8 cellular contexts compared by ENCODE assay signal in genomic region chr1:121519756-121520286, GRCh38.
DNase-seq lines count a peak whose midpoint lies in the region; ATAC-seq and TF ChIP-seq lines count a peak whose summit lies in the region.
"Not testable (repeated sequence)": the region's sequence is repeated elsewhere in the genome, so short reads cannot be mapped to it uniquely, and the experiment has no call there.

No MANE protein-coding gene starts in this region.

- intact Hi-C loops in activated B cell treated with CpG ODN at 0.5 μM for 24 hours (cut with micrococcal nuclease): loop anchor here (1.0 to 2.0 kb wide), 5 partner anchors 9 to 76 kb away; no protein-coding TSS in a partner anchor

- not testable (repeated sequence) for DNase-seq in CD4-positive, CD25-positive, alpha-beta regulatory T cell; activated B cell treated with CpG ODN at 0.5 μM for 24 hours; adipocyte (ENCODE audit: low read depth); endothelial cell (ENCODE audit: low spot score); nephron progenitor cell; stimulated activated naive B cell treated with anti-CD40 and anti-IgM and Interleukin-4, amounts not matched to agents 10 μg/mL and 1 μg/mL and 100 μg/mL, for 72 hours

- H3K27me3 ChIP-seq in CD4-positive, CD25-positive, alpha-beta regulatory T cell (ENCODE audit: control insufficient read depth, insufficient read depth, low read length); Loucy (ENCODE audit: insufficient read depth, low read length, poor library complexity, severe bottlenecking): not testable (repeated sequence)
- H3K27me3 ChIP-seq in adipocyte (replicated peaks; ENCODE audit: control insufficient read depth, insufficient read depth, low read length) (peaks cover 20% of the 10 kb centered on the region), iPS-20b (ENCODE audit: insufficient read depth, low read length) (peaks cover 12% of the 10 kb centered on the region)

- H3K79me2 ChIP-seq in Loucy (ENCODE audit: insufficient read depth, low read length): peaks cover 26% of the 10 kb centered on the region

- H3K9ac ChIP-seq in Loucy (ENCODE audit: low read depth, low read length, poor library complexity, severe bottlenecking) (peak overlapping the region; percentile 94), iPS-20b (ENCODE audit: low read depth, low read length) (peak overlapping the region; percentile 79; the same call in 1 of the 2 replicates)
- not testable (repeated sequence) for H3K9ac ChIP-seq in adipocyte (ENCODE audit: low read length)

- H3K4me1 Mint-ChIP-seq in CD4-positive, CD25-positive, alpha-beta regulatory T cell: peaks cover 12 to 61% (median 48%) of the 10 kb centered on the region in 4 donors
- peaks cover 44% of the 10 kb centered on the region for H3K4me1 Mint-ChIP-seq in activated B cell treated with CpG ODN at 0.5 μM for 24 hours
- H3K4me1 Mint-ChIP-seq in endothelial cell (ENCODE audit: unreplicated experiment): peaks cover 11% of the 10 kb centered on the region
- H3K4me1 Mint-ChIP-seq in nephron progenitor cell: peaks cover 17% of the 10 kb centered on the region
- peaks cover 24 to 42% of the 10 kb centered on the region in 2 donors for H3K4me1 Mint-ChIP-seq in stimulated activated naive B cell treated with anti-CD40 and anti-IgM and Interleukin-4, amounts not matched to agents 10 μg/mL and 1 μg/mL and 100 μg/mL, for 72 hours

- not testable (repeated sequence) for H4K20me1 ChIP-seq in Loucy (ENCODE audit: insufficient read depth, low read length, poor library complexity, severe bottlenecking)

- POLR2A ChIA-PET in activated B cell treated with CpG ODN at 0.5 μM for 24 hours (lab: Charles Lee): interaction anchor here (0.6 to 1.9 kb wide), 7 partner anchors 8 to 669 kb away, joined by 3 to 18 read pairs (median 5); no protein-coding TSS in a partner anchor

- H3K36me3 ChIP-seq in CD4-positive, CD25-positive, alpha-beta regulatory T cell (ENCODE audit: control insufficient read depth, insufficient read depth, low read length); Loucy (ENCODE audit: insufficient read depth, low read length); adipocyte (ENCODE audit: control insufficient read depth, insufficient read depth, low read length, severe bottlenecking); iPS-20b (ENCODE audit: insufficient read depth, low read depth, low read length): not testable (repeated sequence)

- H3K4me1 ChIP-seq in CD4-positive, CD25-positive, alpha-beta regulatory T cell (ENCODE audit: control insufficient read depth, insufficient read depth, low read length, poor library complexity, severe bottlenecking): peaks cover 37% of the 10 kb centered on the region
- H3K4me1 ChIP-seq in Loucy (ENCODE audit: insufficient read depth, low read length, poor library complexity, severe bottlenecking): peaks cover 55% of the 10 kb centered on the region
- H3K4me1 ChIP-seq in adipocyte (ENCODE audit: control insufficient read depth, insufficient read depth, low read length); iPS-20b (ENCODE audit: insufficient read depth, low read length): not testable (repeated sequence)

- not testable (repeated sequence) for TF ChIP-seq CTCF in Loucy (conservative IDR thresholded peaks at IDR 0.05; ENCODE audit: low read length); activated B cell treated with CpG ODN at 0.5 μM for 24 hours (IDR thresholded peaks at IDR 0.05); endothelial cell (IDR thresholded peaks at IDR 0.05; ENCODE audit: unreplicated experiment); nephron progenitor cell (IDR thresholded peaks at IDR 0.05)

- H3K9me3 ChIP-seq in CD4-positive, CD25-positive, alpha-beta regulatory T cell (ENCODE audit: control insufficient read depth in 2 of 2, low read length in 2 of 2); Loucy (ENCODE audit: insufficient read depth, low read depth, low read length); adipocyte (ENCODE audit: control insufficient read depth, low read length); iPS-20b (ENCODE audit: insufficient read depth, low read depth, low read length): not testable (repeated sequence)

- not testable (repeated sequence) for H3K27me3 Mint-ChIP-seq in CD4-positive, CD25-positive, alpha-beta regulatory T cell; activated B cell treated with CpG ODN at 0.5 μM for 24 hours; endothelial cell (ENCODE audit: unreplicated experiment); nephron progenitor cell (ENCODE audit: low read depth, poor library complexity); stimulated activated naive B cell treated with anti-CD40 and anti-IgM and Interleukin-4, amounts not matched to agents 10 μg/mL and 1 μg/mL and 100 μg/mL, for 72 hours

- H3K4me3 Mint-ChIP-seq in CD4-positive, CD25-positive, alpha-beta regulatory T cell: peak overlapping the region; percentile 62 to 94 (median 84)
- H3K4me3 Mint-ChIP-seq in activated B cell treated with CpG ODN at 0.5 μM for 24 hours (peak overlapping the region; percentile 86), endothelial cell (ENCODE audit: unreplicated experiment) (peak overlapping the region; percentile 93), nephron progenitor cell (peak overlapping the region; percentile 89)
- H3K4me3 Mint-ChIP-seq in stimulated activated naive B cell treated with anti-CD40 and anti-IgM and Interleukin-4, amounts not matched to agents 10 μg/mL and 1 μg/mL and 100 μg/mL, for 72 hours: peak overlapping the region; percentile 89 to 94

- H3F3A ChIP-seq in Loucy (ENCODE audit: low read depth): not testable (repeated sequence)

- peak overlapping the region; percentile 74 for H3K27ac ChIP-seq in CD4-positive, CD25-positive, alpha-beta regulatory T cell (ENCODE audit: insufficient read depth, low read length, poor library complexity, severe bottlenecking)
- not testable (repeated sequence) for H3K27ac ChIP-seq in iPS-20b (ENCODE audit: low read length)

- peak overlapping the region; percentile 47 for H2AFZ ChIP-seq in Loucy (ENCODE audit: low read length)

- not testable (repeated sequence) for H3K9me2 ChIP-seq in Loucy (replicated peaks; ENCODE audit: low read depth, low read length)

- H3K36me3 Mint-ChIP-seq in CD4-positive, CD25-positive, alpha-beta regulatory T cell; activated B cell treated with CpG ODN at 0.5 μM for 24 hours (ENCODE audit: low read depth); endothelial cell (ENCODE audit: low read depth, unreplicated experiment); nephron progenitor cell (ENCODE audit: low read depth); stimulated activated naive B cell treated with anti-CD40 and anti-IgM and Interleukin-4, amounts not matched to agents 10 μg/mL and 1 μg/mL and 100 μg/mL, for 72 hours: not testable (repeated sequence)

- ATAC-seq in CD4-positive, CD25-positive, alpha-beta regulatory T cell (ENCODE audit: low read depth in 2 of 2); activated B cell treated with CpG ODN at 0.5 μM for 24 hours (ENCODE audit: low read depth); stimulated activated naive B cell treated with anti-CD40 and anti-IgM and Interleukin-4, amounts not matched to agents 10 μg/mL and 1 μg/mL and 100 μg/mL, for 72 hours (replicated peaks): not testable (repeated sequence)

- CTCF ChIA-PET in activated B cell treated with CpG ODN at 0.5 μM for 24 hours (lab: Charles Lee): interaction anchor here (1.0 to 1.2 kb wide), 3 partner anchors 61 to 74 kb away, joined by 3 to 4 read pairs (median 3); no protein-coding TSS in a partner anchor

- H3K9me3 Mint-ChIP-seq in CD4-positive, CD25-positive, alpha-beta regulatory T cell; activated B cell treated with CpG ODN at 0.5 μM for 24 hours; endothelial cell (ENCODE audit: unreplicated experiment); nephron progenitor cell; stimulated activated naive B cell treated with anti-CD40 and anti-IgM and Interleukin-4, amounts not matched to agents 10 μg/mL and 1 μg/mL and 100 μg/mL, for 72 hours: not testable (repeated sequence)

- H3K4me2 ChIP-seq in Loucy (ENCODE audit: low read depth, low read length, poor library complexity, severe bottlenecking): peak overlapping the region; percentile 88

- peak overlapping the region; percentile 88 to 95 (median 94) for H3K27ac Mint-ChIP-seq in CD4-positive, CD25-positive, alpha-beta regulatory T cell
- peak overlapping the region; percentile 94 for H3K27ac Mint-ChIP-seq in activated B cell treated with CpG ODN at 0.5 μM for 24 hours
- H3K27ac Mint-ChIP-seq in endothelial cell (ENCODE audit: unreplicated experiment): peak overlapping the region; percentile 70
- H3K27ac Mint-ChIP-seq in nephron progenitor cell: peak overlapping the region; percentile 59
- peak overlapping the region; percentile 84 for H3K27ac Mint-ChIP-seq in stimulated activated naive B cell treated with anti-CD40 and anti-IgM and Interleukin-4, amounts not matched to agents 10 μg/mL and 1 μg/mL and 100 μg/mL, for 72 hours

- peak overlapping the region; percentile 88 for H3K4me3 ChIP-seq in CD4-positive, CD25-positive, alpha-beta regulatory T cell (ENCODE audit: low read depth, low read length)
- peak overlapping the region; percentile 85 for H3K4me3 ChIP-seq in Loucy (ENCODE audit: low read length, poor library complexity, severe bottlenecking)
- H3K4me3 ChIP-seq in adipocyte (ENCODE audit: low read length): peak overlapping the region; percentile 64
- peak overlapping the region; percentile 74 for H3K4me3 ChIP-seq in iPS-20b (ENCODE audit: low read length)
